Comparison of ENCODE assay signal across 1 cellular context in genomic region chr18:26637324-26637723, GRCh38.
TF ChIP-seq lines count a peak whose summit lies in the region.

No MANE protein-coding gene starts in this region.

TF ChIP-seq in GM23338, 12 proteins besides CTCF, POLR2A, EP300 and RAD21 (continued from another document):
- TF ChIP-seq ZNF462 (CRISPR knock-in tag; IDR thresholded peaks at IDR 0.05) (no peak), NANOG (IDR thresholded peaks at IDR 0.05; ENCODE audit: borderline replicate concordance) (no peak), REST (IDR thresholded peaks at IDR 0.05; ENCODE audit: unreplicated experiment) (no peak), ZNF331 (CRISPR knock-in tag; IDR thresholded peaks at IDR 0.05; ENCODE audit: low read depth) (no peak), POLR2AphosphoS5 (IDR thresholded peaks at IDR 0.05; ENCODE audit: low read depth) (no peak), CREB1 (CRISPR knock-in tag; IDR thresholded peaks at IDR 0.05; ENCODE audit: low read depth) (no peak), EZH2 (IDR thresholded peaks at IDR 0.05; ENCODE audit: low read depth, unreplicated experiment) (no peak), STAT1 (IDR thresholded peaks at IDR 0.05; ENCODE audit: unreplicated experiment) (no peak), EZH2phosphoT487 (IDR thresholded peaks at IDR 0.05; ENCODE audit: unreplicated experiment) (no peak)
TF ChIP-seq in GM23338: peak in this region for 0.
